ENCODE assay signal across 1 cellular context in genomic region chr19:4448147-4448985, GRCh38.
TF ChIP-seq lines count a peak whose summit lies in the region.

No MANE protein-coding gene starts in this region.

TF ChIP-seq in K562, 482 proteins besides CTCF, POLR2A, EP300 and RAD21:
- TF ChIP-seq THRA (IDR thresholded peaks at IDR 0.05): no peak
- TF ChIP-seq POLR2G (IDR thresholded peaks at IDR 0.05; ENCODE audit: low read depth, low read length): peak; percentile 67; the same call in 1 of the 2 replicates
- TF ChIP-seq ZBTB33 (CRISPR knock-in tag; IDR thresholded peaks at IDR 0.05): peak; percentile 13; the same call in 1 of the 2 replicates
